ENCODE assay signal across 32 cellular contexts in genomic region chr12:4388662-4389061, GRCh38. TPM values are rescaled to one million over a fixed set of nuclear protein-coding genes. Genes with fewer than 3 reads are reported as not detected.
"Had no signal": no experiment of that assay in that cellular context is flagged by ENCODE, and none has a peak within 500 bp of the region (broad histone marks: within the 10 kb centered on the region; RNA-seq: fewer than 3 reads in every experiment).

No MANE protein-coding gene starts in this region.

- H3K4me1 Mint-ChIP-seq: memory B cell; neural progenitor cell; stimulated activated memory B cell treated with anti-CD40 and anti-IgM and Interleukin-4, amounts not matched to agents 10 μg/mL and 1 μg/mL and 100 μg/mL, for 72 hours had no signal

- H3K27me3 Mint-ChIP-seq: natural killer cell treated with Interleukin-12 subunit alpha and Interleukin-12 subunit beta and Interleukin-15 and Interleukin-18, amount 100 ng/mL, for 72 hours had no signal

- H3K36me3 Mint-ChIP-seq: memory B cell; mesothelial cell of epicardium; natural killer cell treated with Interleukin-12 subunit alpha and Interleukin-12 subunit beta and Interleukin-15 and Interleukin-18, amount 100 ng/mL, for 72 hours; neural progenitor cell; stimulated activated memory B cell treated with anti-CD40 and anti-IgM and Interleukin-4, amounts not matched to agents 10 μg/mL and 1 μg/mL and 100 μg/mL, for 72 hours had no signal

- H2AFZ ChIP-seq: neural progenitor cell, parathyroid adenoma had no signal

- H3K4me2 ChIP-seq: neural progenitor cell had no signal

- H3K9ac ChIP-seq: neural progenitor cell, parathyroid adenoma had no signal

- DNase-seq: effector CD8-positive, alpha-beta T cell; heart left ventricle; hippocampal formation; kidney glomerular epithelial cell; left lung; lower lobe of right lung; occipital lobe; right lobe of liver; spleen; stimulated activated CD4-positive, alpha-beta T cell treated with anti-CD3 and anti-CD28 coated beads, Interleukin-15, amount 100 ng/mL, for 24 hours; stimulated activated CD4-positive, alpha-beta T cell treated with anti-CD3 and anti-CD28 coated beads, Interleukin-1b, Interleukin-23, amount 100 ng/mL, for 48 hours; stimulated activated CD4-positive, alpha-beta T cell treated with anti-CD3 and anti-CD28 coated beads, Interleukin-4, amount 100 ng/mL, for 24 hours; tibial artery; upper lobe of left lung had no signal

- H3K79me2 ChIP-seq: parathyroid adenoma had no signal

- H3K9me3 Mint-ChIP-seq: memory B cell; mesothelial cell of epicardium; natural killer cell treated with Interleukin-12 subunit alpha and Interleukin-12 subunit beta and Interleukin-15 and Interleukin-18, amount 100 ng/mL, for 72 hours; neural progenitor cell; stimulated activated memory B cell treated with anti-CD40 and anti-IgM and Interleukin-4, amounts not matched to agents 10 μg/mL and 1 μg/mL and 100 μg/mL, for 72 hours; stimulated activated naive CD8-positive, alpha-beta T cell treated with anti-CD3 and anti-CD28 coated beads, Interleukin-15, Interleukin-2, amounts not matched to agents 100 ng/mL and 50 ng/mL, for 24 hours had no signal

- H3K27me3 ChIP-seq: neural progenitor cell, right lobe of liver, upper lobe of left lung, vagina had no signal

- H3K4me3 Mint-ChIP-seq: memory B cell; mesothelial cell of epicardium; natural killer cell treated with Interleukin-12 subunit alpha and Interleukin-12 subunit beta and Interleukin-15 and Interleukin-18, amount 100 ng/mL, for 72 hours; neural progenitor cell; stimulated activated memory B cell treated with anti-CD40 and anti-IgM and Interleukin-4, amounts not matched to agents 10 μg/mL and 1 μg/mL and 100 μg/mL, for 72 hours; stimulated activated naive CD8-positive, alpha-beta T cell treated with anti-CD3 and anti-CD28 coated beads, Interleukin-15, Interleukin-2, amounts not matched to agents 100 ng/mL and 50 ng/mL, for 24 hours had no signal

- H3K9me3 ChIP-seq: heart left ventricle, left lung, lower lobe of right lung, prostate gland, right lobe of liver, spleen, tibial artery, upper lobe of left lung, vagina had no signal

- H3K27ac ChIP-seq: coronary artery, heart left ventricle, left lung, lower lobe of right lung, neural progenitor cell, parathyroid adenoma, prostate gland, right lobe of liver, spleen, tibial artery, upper lobe of left lung, vagina had no signal

- ATAC-seq: heart left ventricle; left lung; lower lobe of right lung; natural killer cell treated with Interleukin-12 subunit alpha and Interleukin-12 subunit beta and Interleukin-15 and Interleukin-18, amount 100 ng/mL, for 72 hours; stimulated activated memory B cell treated with anti-CD40 and anti-IgM and Interleukin-4, amounts not matched to agents 10 μg/mL and 1 μg/mL and 100 μg/mL, for 72 hours had no signal

- H3K4me1 ChIP-seq: left lung, lower lobe of right lung, neural progenitor cell, parathyroid adenoma, prostate gland, right lobe of liver, tibial artery, upper lobe of left lung, vagina had no signal

- H3K27ac Mint-ChIP-seq: memory B cell; mesothelial cell of epicardium; natural killer cell treated with Interleukin-12 subunit alpha and Interleukin-12 subunit beta and Interleukin-15 and Interleukin-18, amount 100 ng/mL, for 72 hours; neural progenitor cell; stimulated activated memory B cell treated with anti-CD40 and anti-IgM and Interleukin-4, amounts not matched to agents 10 μg/mL and 1 μg/mL and 100 μg/mL, for 72 hours; stimulated activated naive CD8-positive, alpha-beta T cell treated with anti-CD3 and anti-CD28 coated beads, Interleukin-15, Interleukin-2, amounts not matched to agents 100 ng/mL and 50 ng/mL, for 24 hours had no signal

RNA-seq across cellular contexts. Expression of gene FGF23, which starts 9.2 kb away (rescaled TPM):
- total RNA-seq: dermis microvascular lymphatic vessel endothelial cell; fibroblast of lung; frontal cortex; glomerular endothelial cell; left lung; lower lobe of right lung; mesothelial cell of epicardium; myocyte; natural killer cell treated with Interleukin-12 subunit alpha and Interleukin-12 subunit beta and Interleukin-15 and Interleukin-18, amount 100 ng/mL, for 72 hours; occipital lobe; prostate gland; renal cortical epithelial cell; spleen; temporal lobe; upper lobe of left lung; vagina had no signal

RNA-seq across cellular contexts. Expression of gene FGF6, which starts 57.0 kb away (rescaled TPM):
- total RNA-seq: dermis microvascular lymphatic vessel endothelial cell; fibroblast of lung; frontal cortex; glomerular endothelial cell; heart left ventricle; left lung; lower lobe of right lung; mesothelial cell of epicardium; mucosa of gallbladder; myocyte; natural killer cell treated with Interleukin-12 subunit alpha and Interleukin-12 subunit beta and Interleukin-15 and Interleukin-18, amount 100 ng/mL, for 72 hours; occipital lobe; prostate gland; renal cortical epithelial cell; right lobe of liver; spleen; temporal lobe; upper lobe of left lung; vagina had no signal
